ENCODE assay signal across 28 cellular contexts in the genomic region with DNA sequence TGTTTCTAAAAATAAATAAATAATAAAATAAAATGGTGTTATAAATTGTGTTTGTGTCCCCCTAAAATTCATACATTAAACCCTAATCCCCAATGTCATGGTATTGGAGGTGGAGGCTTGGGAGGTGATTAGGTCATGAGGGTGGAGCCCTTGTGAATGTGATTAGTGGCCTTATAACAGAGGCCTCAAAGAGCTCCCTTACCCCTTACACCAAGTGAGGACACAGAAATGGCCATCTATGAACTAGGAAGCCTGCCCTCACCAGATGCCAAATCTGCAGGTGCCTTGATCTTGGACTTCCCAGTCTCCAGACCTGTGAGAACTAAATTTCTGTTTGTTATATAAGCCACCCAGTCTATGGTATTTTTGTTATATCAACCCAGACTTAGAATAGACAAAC.
DNase-seq lines count a peak whose midpoint lies in the region; ATAC-seq, FAIRE-seq and TF ChIP-seq lines count a peak whose summit lies in the region.
"Had no signal": no experiment of that assay in that cellular context is flagged by ENCODE, and none has a peak within 500 bp of the region (broad histone marks: within the 10 kb centered on the region; RNA-seq: fewer than 3 reads in every experiment).

No MANE protein-coding gene starts in this region.

- ATAC-seq in HepG2 (no peak), right lobe of liver (no peak)
- ATAC-seq: A549; CD8-positive, alpha-beta T cell had no signal

- H3K27ac ChIP-seq in HepG2 (ENCODE audit: extremely low read length, insufficient read depth, low read length) = no peak overlapping the region
- no peak overlapping the region for H3K27ac ChIP-seq in right lobe of liver
- H3K27ac ChIP-seq: 22Rv1; A549; BLaER1; BLaER1 treated with 17β-estradiol and CSF1 and Interleukin-3, amounts not matched to agents 10 nM and 100 nM had no signal

- H3K4me3 ChIP-seq in HepG2 (replicated peaks in 1 of 3; ENCODE audit: insufficient read depth in 1 of 3, low read depth in 2 of 3, low read length in 3 of 3) = no peak overlapping the region
- no peak overlapping the region for H3K4me3 ChIP-seq in right lobe of liver
- H3K4me3 ChIP-seq: A549; BLaER1; BLaER1 treated with 17β-estradiol and CSF1 and Interleukin-3, amounts not matched to agents 10 nM and 100 nM had no signal

- TF ChIP-seq POLR2A in HepG2 (IDR thresholded peaks at IDR 0.05; ENCODE audit: insufficient read depth in 1 of 2, low read depth in 2 of 2, low read length in 2 of 2) = no peak
- TF ChIP-seq POLR2A in right lobe of liver (IDR thresholded peaks at IDR 0.05) = no peak

- H3K4me1 ChIP-seq in HepG2 (ENCODE audit: insufficient read depth, low read length) = peaks cover 20% of the 10 kb centered on the region
- H3K4me1 ChIP-seq in right lobe of liver = peaks cover 0 to 11% (median 2%) of the 10 kb centered on the region in 4 donors
- H3K4me1 ChIP-seq: A549, BE2C, Caco-2 had no signal

- peaks cover 2 to 3% of the 10 kb centered on the region in 2 experiments; a peak in 1 of 5 replicates for H3K27me3 ChIP-seq in HepG2 (ENCODE audit: control insufficient read depth in 1 of 2, insufficient read depth in 2 of 2, low read length in 2 of 2)
- no peaks in the 10 kb centered on the region for H3K27me3 ChIP-seq in right lobe of liver
- H3K27me3 ChIP-seq: BE2C, BLaER1 had no signal

- no TSS peak for BruUV-seq in HepG2 (replicated peaks; lab: Mats Ljungman, UMichigan)

- POLR2A ChIA-PET in HepG2 (lab: Yijun Ruan, JAX) = no interaction called here

- H3K79me2 ChIP-seq in HepG2 (ENCODE audit: insufficient read depth, low read length) = no peaks in the 10 kb centered on the region

- H3K9me3 ChIP-seq in HepG2 (ENCODE audit: low read length) (peaks cover 6% of the 10 kb centered on the region; the same call in 1 of the 2 replicates), right lobe of liver (no peaks in the 10 kb centered on the region)
- H3K9me3 ChIP-seq: BE2C had no signal

- CTCF ChIA-PET in HepG2 (lab: Yijun Ruan, JAX; ENCODE audit: low intra/inter-chr PET ratio, low total read pairs) = no interaction called here

- intact Hi-C loops in HepG2 (cut with micrococcal nuclease; ENCODE audit: unreplicated experiment) (loop anchor here (10.0 kb wide), 1 partner anchor 742 kb away; a partner anchor contains a TSS), right lobe of liver (cut with DNase I) (no loop called here)

- H3K4me2 ChIP-seq in HepG2 (ENCODE audit: low read depth, low read length) = no peak overlapping the region
- H3K4me2 ChIP-seq: A549; BLaER1; BLaER1 treated with 17β-estradiol and CSF1 and Interleukin-3, amounts not matched to agents 10 nM and 100 nM had no signal

- TF ChIP-seq RAD21 in HepG2 (CRISPR knock-in tag; IDR thresholded peaks at IDR 0.05) = no peak

- no peak overlapping the region for H2AFZ ChIP-seq in HepG2 (ENCODE audit: low read length)

- in situ Hi-C loops in HepG2 (cut with HindIII; ENCODE audit: extremely low pct_ligation_motif_present, low pct_unique_long_range_greater_than_20kb) = no loop called here

- H3K9ac ChIP-seq in HepG2 (ENCODE audit: insufficient read depth, low read depth, low read length) = no peak overlapping the region
- H3K9ac ChIP-seq: BLaER1; BLaER1 treated with 17β-estradiol and CSF1 and Interleukin-3, amounts not matched to agents 10 nM and 100 nM had no signal

- FAIRE-seq in HepG2 (lab: Jason Lieb, UNC) = no peak
- FAIRE-seq: A204.1, A549, D721Med had no signal

- no peaks in the 10 kb centered on the region for H4K20me1 ChIP-seq in HepG2 (ENCODE audit: insufficient read depth, low read length)
- H4K20me1 ChIP-seq: BLaER1; BLaER1 treated with 17β-estradiol and CSF1 and Interleukin-3, amounts not matched to agents 10 nM and 100 nM had no signal

- H3K36me3 ChIP-seq in HepG2 (replicated peaks in 1 of 2; ENCODE audit: control insufficient read depth in 1 of 2, insufficient read depth in 2 of 2, low read length in 2 of 2) = no peaks in the 10 kb centered on the region
- no peaks in the 10 kb centered on the region for H3K36me3 ChIP-seq in right lobe of liver
- H3K36me3 ChIP-seq: BE2C; BLaER1; BLaER1 treated with 17β-estradiol and CSF1 and Interleukin-3, amounts not matched to agents 10 nM and 100 nM had no signal

- TF ChIP-seq EP300 in HepG2 (IDR thresholded peaks at IDR 0.05; ENCODE audit: low read depth in 2 of 2, low read length in 2 of 2) (no peak), HepG2 (CRISPR knock-in tag; IDR thresholded peaks at IDR 0.05; ENCODE audit: borderline replicate concordance) (no peak)

- TF ChIP-seq CTCF in HepG2 (CRISPR knock-in tag; IDR thresholded peaks at IDR 0.05) (no peak), right lobe of liver (IDR thresholded peaks at IDR 0.05) (no peak)

- DNase-seq in HepG2 (ENCODE audit: low spot score) (no peak), right lobe of liver (no peak)
- DNase-seq: 8988T; ACHN; AML-193; BE2C; C1 segment of cervical spinal cord; Caco-2; Calu3; CD4-positive, alpha-beta memory T cell; CD4-positive, alpha-beta T cell; CD4-positive, CD25-positive, alpha-beta regulatory T cell; CD8-positive, alpha-beta memory T cell; CD8-positive, alpha-beta T cell; COR-L47; DMS 273 treated with DMSO at 0.1 percent for 48 hours; DMS153; DMS53; DMS79; DMS79 treated with DMSO at 0.1 percent for 48 hours; DND-41; EL had no signal

TF ChIP-seq in HepG2, 621 proteins besides CTCF, POLR2A, EP300 and RAD21:
- TF ChIP-seq ZNF564 (CRISPR knock-in tag; IDR thresholded peaks at IDR 0.05) (peak; percentile 87), ZNF264 (CRISPR knock-in tag; IDR thresholded peaks at IDR 0.05) (peak; percentile 61; the same call in 1 of the 2 replicates), DMAP1 (CRISPR knock-in tag; IDR thresholded peaks at IDR 0.05) (no peak), REXO4 (CRISPR knock-in tag; IDR thresholded peaks at IDR 0.05; ENCODE audit: borderline replicate concordance) (no peak), ZNF816 (CRISPR knock-in tag; IDR thresholded peaks at IDR 0.05; ENCODE audit: borderline replicate concordance) (no peak)
